In genomic region chr11:7227724-7228123, GRCh38 we compare ENCODE assay signal across 29 cellular contexts. TPM values are rescaled to one million over a fixed set of nuclear protein-coding genes. Genes with fewer than 3 reads are reported as not detected.
"Had no signal": no experiment of that assay in that cellular context is flagged by ENCODE, and none has a peak within 500 bp of the region (broad histone marks: within the 10 kb centered on the region; RNA-seq: fewer than 3 reads in every experiment).

No MANE protein-coding gene starts in this region.

- H3K9me3 ChIP-seq: left lung, lower lobe of right lung, pancreas, prostate gland, sigmoid colon, suprapubic skin, thoracic aorta, upper lobe of right lung had no signal

- H3K36me3 ChIP-seq: left lung, lower lobe of right lung, neural progenitor cell, pancreas, prostate gland, sigmoid colon, spleen, suprapubic skin, thoracic aorta, tibial artery, upper lobe of right lung had no signal

- H3K36me3 Mint-ChIP-seq: immature natural killer cell; neural progenitor cell; stimulated activated effector memory CD8-positive, alpha-beta T cell treated with anti-CD3 and anti-CD28 coated beads, Interleukin-12 subunit alpha, Interleukin-12 subunit beta, amount 100 ng/mL, for 72 hours had no signal

- H3K9me3 Mint-ChIP-seq: neural progenitor cell; stimulated activated effector memory CD8-positive, alpha-beta T cell treated with anti-CD3 and anti-CD28 coated beads, Interleukin-12 subunit alpha, Interleukin-12 subunit beta, amount 100 ng/mL, for 72 hours; stimulated activated naive CD8-positive, alpha-beta T cell treated with anti-CD3 and anti-CD28 coated beads, Interleukin-15, Interleukin-2, amounts not matched to agents 100 ng/mL and 50 ng/mL, for 24 hours had no signal

- H3K4me3 Mint-ChIP-seq: immature natural killer cell; naive thymus-derived CD8-positive, alpha-beta T cell; nephron; neural progenitor cell; stimulated activated effector memory CD8-positive, alpha-beta T cell treated with anti-CD3 and anti-CD28 coated beads, Interleukin-12 subunit alpha, Interleukin-12 subunit beta, amount 100 ng/mL, for 72 hours; stimulated activated naive CD8-positive, alpha-beta T cell treated with anti-CD3 and anti-CD28 coated beads, Interleukin-15, Interleukin-2, amounts not matched to agents 100 ng/mL and 50 ng/mL, for 24 hours had no signal

- ATAC-seq: left colon; left lung; lower lobe of right lung; naive thymus-derived CD8-positive, alpha-beta T cell; pancreas; right cardiac atrium; stimulated activated effector memory CD8-positive, alpha-beta T cell treated with anti-CD3 and anti-CD28 coated beads, Interleukin-12 subunit alpha, Interleukin-12 subunit beta, amount 100 ng/mL, for 72 hours; upper lobe of right lung had no signal

- H3K4me3 ChIP-seq: left lung, lower lobe of right lung, neural progenitor cell, pancreas, prostate gland, sigmoid colon, spleen, suprapubic skin, thoracic aorta, tibial artery, upper lobe of right lung had no signal

- H3K4me2 ChIP-seq: neural progenitor cell had no signal

- H3K27ac Mint-ChIP-seq: immature natural killer cell; naive thymus-derived CD8-positive, alpha-beta T cell; nephron; neural progenitor cell; stimulated activated effector memory CD8-positive, alpha-beta T cell treated with anti-CD3 and anti-CD28 coated beads, Interleukin-12 subunit alpha, Interleukin-12 subunit beta, amount 100 ng/mL, for 72 hours; stimulated activated naive CD8-positive, alpha-beta T cell treated with anti-CD3 and anti-CD28 coated beads, Interleukin-15, Interleukin-2, amounts not matched to agents 100 ng/mL and 50 ng/mL, for 24 hours had no signal

- DNase-seq: hypothalamus; immature natural killer cell; kidney; left colon; left lung; lower lobe of right lung; mammary epithelial cell; mesenchymal stem cell; naive thymus-derived CD8-positive, alpha-beta T cell; pancreas; posterior cingulate gyrus; retina; right cardiac atrium; sigmoid colon; small intestine; spleen; stimulated activated CD4-positive, alpha-beta T cell treated with anti-CD3 and anti-CD28 coated beads, Interleukin-4, amount 100 ng/mL, for 24 hours; stimulated activated naive CD4-positive, alpha-beta T cell; tibial artery; upper lobe of right lung had no signal

- H3K4me1 ChIP-seq: left lung, lower lobe of right lung, neural progenitor cell, pancreas, prostate gland, sigmoid colon, spleen, suprapubic skin, tibial artery, upper lobe of right lung had no signal

- FAIRE-seq: small intestine, urothelium cell line had no signal

- H3K4me1 Mint-ChIP-seq: immature natural killer cell; naive thymus-derived CD8-positive, alpha-beta T cell; nephron; stimulated activated effector memory CD8-positive, alpha-beta T cell treated with anti-CD3 and anti-CD28 coated beads, Interleukin-12 subunit alpha, Interleukin-12 subunit beta, amount 100 ng/mL, for 72 hours had no signal

- H3K9ac ChIP-seq: neural progenitor cell had no signal

- H3K27ac ChIP-seq: left lung, lower lobe of right lung, neural progenitor cell, pancreas, prostate gland, sigmoid colon, spleen, suprapubic skin, thoracic aorta, tibial artery, upper lobe of right lung had no signal

- H3K27me3 ChIP-seq: neural progenitor cell, tibial artery, upper lobe of right lung had no signal

- H2AFZ ChIP-seq: neural progenitor cell had no signal

RNA-seq across cellular contexts. Expression of gene SYT9, which starts 24.0 kb away (rescaled TPM):
- total RNA-seq: mammary epithelial cell; naive thymus-derived CD8-positive, alpha-beta T cell; subcutaneous adipose tissue; thoracic aorta had no signal
- polyA plus RNA-seq: immature natural killer cell; mammary epithelial cell; naive thymus-derived CD8-positive, alpha-beta T cell had no signal
